15 cellular contexts compared by ENCODE assay signal in genomic region chr11:45661417-45662055, GRCh38. TPM values are rescaled to one million over a fixed set of nuclear protein-coding genes. Genes with fewer than 3 reads are reported as not detected.
DNase-seq lines count a peak whose midpoint lies in the region; ATAC-seq, FAIRE-seq and TF ChIP-seq lines count a peak whose summit lies in the region.
"Had no signal": no experiment of that assay in that cellular context is flagged by ENCODE, and none has a peak within 500 bp of the region (broad histone marks: within the 10 kb centered on the region; RNA-seq: fewer than 3 reads in every experiment).

No MANE protein-coding gene starts in this region.

- peak overlapping the region; percentile 93 for H3K27ac Mint-ChIP-seq in glutamatergic neuron (ENCODE audit: unreplicated experiment)
- H3K27ac Mint-ChIP-seq in activated T-helper 1 cell treated with anti-CD3 and anti-CD28 coated beads, Interleukin-12 subunit alpha, Interleukin-12 subunit beta, Interleukin-2, Interleukin-4 antibody, amounts not matched to agents 30 ng/mL and 10 ng/mL and 1 ng/mL, durations not matched to agents 14 hours and 24 hours and 36 hours, result no peak overlapping the region
- H3K27ac Mint-ChIP-seq: CD8-positive, alpha-beta T cell; IgD-negative memory B cell had no signal

- H4K20me1 ChIP-seq in DND-41 (ENCODE audit: insufficient read depth, low read length) (peaks cover 60% of the 10 kb centered on the region), osteoblast (ENCODE audit: insufficient read depth, low read length) (no peaks in the 10 kb centered on the region)

- H3K9me3 ChIP-seq in DND-41 (ENCODE audit: insufficient read depth, low read length, severe bottlenecking) (no peaks in the 10 kb centered on the region), osteoblast (ENCODE audit: low read depth, low read length) (no peaks in the 10 kb centered on the region)

- no peak for DNase-seq in DND-41
- peak; percentile 83 to 93 for DNase-seq in NCI-H524 (lab: John Stamatoyannopoulos, UW)
- DNase-seq in glutamatergic neuron, result no peak
- DNase-seq in osteoblast (ENCODE audit: insufficient read length, low spot score, missing footprints), result peak; percentile 87
- DNase-seq in stimulated activated CD4-positive, alpha-beta T cell treated with anti-CD3 and anti-CD28 coated beads, Interleukin-12 subunit alpha, Interleukin-12 subunit beta, amount 100 ng/mL, for 4 hours, result no peak
- no peak for DNase-seq in GM12891 (ENCODE audit: insufficient read length, low spot score)
- DNase-seq in activated T-helper 1 cell treated with anti-CD3 and anti-CD28 coated beads, Interleukin-12 subunit alpha, Interleukin-12 subunit beta, Interleukin-2, Interleukin-4 antibody, amounts not matched to agents 30 ng/mL and 10 ng/mL and 1 ng/mL, durations not matched to agents 14 hours and 24 hours and 36 hours (ENCODE audit: low spot score), result no peak
- DNase-seq: CD8-positive, alpha-beta T cell; NCI-H1930; NCI-H526; NK-92 treated with Interleukin-12 subunit alpha and Interleukin-12 subunit beta, amount 100 ng/mL, for 24 hours had no signal

- TF ChIP-seq CTCF in DND-41 (IDR thresholded peaks at IDR 0.05; ENCODE audit: borderline replicate concordance, extremely low read depth, low read length, poor library complexity, severe bottlenecking) (no peak), glutamatergic neuron (IDR thresholded peaks at IDR 0.05; ENCODE audit: partially characterized antibody, unreplicated experiment) (no peak), osteoblast (IDR thresholded peaks at IDR 0.05; ENCODE audit: extremely low read depth, low read depth, low read length) (no peak)

- no peak overlapping the region for H3K9ac ChIP-seq in DND-41 (ENCODE audit: low read depth, low read length)

- H3K79me2 ChIP-seq in DND-41 (ENCODE audit: insufficient read depth, low read length), result peaks cover 80% of the 10 kb centered on the region
- H3K79me2 ChIP-seq in osteoblast (ENCODE audit: insufficient read depth, low read length), result no peaks in the 10 kb centered on the region

- intact Hi-C loops in activated T-helper 1 cell treated with anti-CD3 and anti-CD28 coated beads, Interleukin-12 subunit alpha, Interleukin-12 subunit beta, Interleukin-2, Interleukin-4 antibody, amounts not matched to agents 30 ng/mL and 10 ng/mL and 1 ng/mL, durations not matched to agents 14 hours and 24 hours and 36 hours (cut with micrococcal nuclease), result no loop called here

- no peak overlapping the region for H3K27ac ChIP-seq in DND-41 (ENCODE audit: low read length)
- no peak overlapping the region for H3K27ac ChIP-seq in osteoblast (ENCODE audit: low read depth, low read length)
- H3K27ac ChIP-seq: SJSA1 had no signal

- H3K36me3 ChIP-seq in DND-41 (ENCODE audit: insufficient read depth, low read length) (peaks cover 3% of the 10 kb centered on the region; the same call in 1 of the 2 replicates), osteoblast (ENCODE audit: insufficient read depth, low read length) (no peaks in the 10 kb centered on the region)
- H3K36me3 ChIP-seq: SJSA1 had no signal

- H3K4me1 Mint-ChIP-seq in glutamatergic neuron (ENCODE audit: low read depth, unreplicated experiment), result peaks cover 43% of the 10 kb centered on the region
- H3K4me1 Mint-ChIP-seq in activated T-helper 1 cell treated with anti-CD3 and anti-CD28 coated beads, Interleukin-12 subunit alpha, Interleukin-12 subunit beta, Interleukin-2, Interleukin-4 antibody, amounts not matched to agents 30 ng/mL and 10 ng/mL and 1 ng/mL, durations not matched to agents 14 hours and 24 hours and 36 hours (ENCODE audit: low read depth), result no peaks in the 10 kb centered on the region

- peaks cover 28% of the 10 kb centered on the region for H3K27me3 ChIP-seq in DND-41 (ENCODE audit: insufficient read depth, low read length, poor library complexity)
- H3K27me3 ChIP-seq in osteoblast (ENCODE audit: insufficient read depth, low read length), result peaks cover 19% of the 10 kb centered on the region

- TF ChIP-seq POLR2A in GM12891 (IDR thresholded peaks at IDR 0.05; ENCODE audit: low read depth, low read length), result no peak

- no peaks in the 10 kb centered on the region for H3K36me3 Mint-ChIP-seq in glutamatergic neuron (ENCODE audit: unreplicated experiment)
- no peaks in the 10 kb centered on the region for H3K36me3 Mint-ChIP-seq in activated T-helper 1 cell treated with anti-CD3 and anti-CD28 coated beads, Interleukin-12 subunit alpha, Interleukin-12 subunit beta, Interleukin-2, Interleukin-4 antibody, amounts not matched to agents 30 ng/mL and 10 ng/mL and 1 ng/mL, durations not matched to agents 14 hours and 24 hours and 36 hours (ENCODE audit: low read depth)
- H3K36me3 Mint-ChIP-seq: CD8-positive, alpha-beta T cell; IgD-negative memory B cell had no signal

- ATAC-seq in DND-41 (ENCODE audit: insufficient read depth, low read depth) (no peak), GM19035 (IDR thresholded peaks at IDR 0.05; ENCODE audit: unreplicated experiment) (no peak)
- ATAC-seq: CD8-positive, alpha-beta T cell; HCT116 had no signal

- H3K4me2 ChIP-seq in DND-41 (ENCODE audit: insufficient read depth, low read length) (peak overlapping the region; percentile 87), osteoblast (ENCODE audit: insufficient read depth, low read length) (no peak overlapping the region)

- peaks cover 6% of the 10 kb centered on the region for H3K9me3 Mint-ChIP-seq in glutamatergic neuron (ENCODE audit: unreplicated experiment)
- H3K9me3 Mint-ChIP-seq in activated T-helper 1 cell treated with anti-CD3 and anti-CD28 coated beads, Interleukin-12 subunit alpha, Interleukin-12 subunit beta, Interleukin-2, Interleukin-4 antibody, amounts not matched to agents 30 ng/mL and 10 ng/mL and 1 ng/mL, durations not matched to agents 14 hours and 24 hours and 36 hours, result no peaks in the 10 kb centered on the region
- H3K9me3 Mint-ChIP-seq: CD8-positive, alpha-beta T cell; IgD-negative memory B cell had no signal

- no peak overlapping the region for H3K4me3 ChIP-seq in DND-41 (ENCODE audit: low read depth in 1 of 2, low read length in 2 of 2)
- H3K4me3 ChIP-seq in osteoblast (ENCODE audit: insufficient read depth, low read length), result no peak overlapping the region
- H3K4me3 ChIP-seq: SJSA1 had no signal

- peak overlapping the region; percentile 87 for H3K4me3 Mint-ChIP-seq in glutamatergic neuron (ENCODE audit: unreplicated experiment)
- H3K4me3 Mint-ChIP-seq in activated T-helper 1 cell treated with anti-CD3 and anti-CD28 coated beads, Interleukin-12 subunit alpha, Interleukin-12 subunit beta, Interleukin-2, Interleukin-4 antibody, amounts not matched to agents 30 ng/mL and 10 ng/mL and 1 ng/mL, durations not matched to agents 14 hours and 24 hours and 36 hours, result no peak overlapping the region
- H3K4me3 Mint-ChIP-seq: CD8-positive, alpha-beta T cell; IgD-negative memory B cell had no signal

- peaks cover 7% of the 10 kb centered on the region for H3K27me3 Mint-ChIP-seq in glutamatergic neuron (ENCODE audit: unreplicated experiment)
- H3K27me3 Mint-ChIP-seq in activated T-helper 1 cell treated with anti-CD3 and anti-CD28 coated beads, Interleukin-12 subunit alpha, Interleukin-12 subunit beta, Interleukin-2, Interleukin-4 antibody, amounts not matched to agents 30 ng/mL and 10 ng/mL and 1 ng/mL, durations not matched to agents 14 hours and 24 hours and 36 hours (ENCODE audit: insufficient read depth), result peaks cover 42% of the 10 kb centered on the region

- FAIRE-seq in GM12891 (lab: Jason Lieb, UNC), result no peak

- peaks cover 78% of the 10 kb centered on the region for H3K4me1 ChIP-seq in DND-41 (ENCODE audit: insufficient read depth, low read length)
- H3K4me1 ChIP-seq in osteoblast (ENCODE audit: insufficient read depth, low read length), result peaks cover 33% of the 10 kb centered on the region

- H2AFZ ChIP-seq in DND-41 (ENCODE audit: low read depth, low read length) (no peak overlapping the region), osteoblast (ENCODE audit: low read length) (no peak overlapping the region)

TF ChIP-seq in GM12891, 5 proteins besides CTCF, POLR2A, EP300 and RAD21:
- TF ChIP-seq PAX5 (IDR thresholded peaks at IDR 0.05; ENCODE audit: insufficient read depth, low read length, severe bottlenecking), result no peak
- no peak for TF ChIP-seq POU2F2 (IDR thresholded peaks at IDR 0.05; ENCODE audit: low read depth, low read length)

RNA-seq across cellular contexts. Expression of gene CHST1, which starts 3.9 kb away (rescaled TPM):
- total RNA-seq in glutamatergic neuron (ENCODE audit: unreplicated experiment) (59.2 TPM), osteoblast (1.1 and 1.5 TPM in 2 replicates)
- not detected for polyA plus RNA-seq in GM12891 (2012; ENCODE audit: low read depth, missing spikeins)
- total RNA-seq in activated T-helper 1 cell treated with anti-CD3 and anti-CD28 coated beads, Interleukin-12 subunit alpha, Interleukin-12 subunit beta, Interleukin-2, Interleukin-4 antibody, amounts not matched to agents 30 ng/mL and 10 ng/mL and 1 ng/mL, durations not matched to agents 14 hours and 24 hours and 36 hours, result 0.17 and 0.23 TPM in 2 replicates
- total RNA-seq: CD8-positive, alpha-beta T cell; SJSA1 had no signal
- polyA plus RNA-seq: IgD-negative memory B cell had no signal

Comparison
In these comparisons a context has a peak if more than half of its experiments do, and no peak if none do; other contexts are left out.
1. DNase-seq: peak in NCI-H524 (2 of 2) and osteoblast (single experiment); none in DND-41 (single experiment), glutamatergic neuron (single experiment), stimulated activated CD4-positive, alpha-beta T cell treated with anti-CD3 and anti-CD28 coated beads, Interleukin-12 subunit alpha, Interleukin-12 subunit beta, amount 100 ng/mL, for 4 hours (single experiment), GM12891 (single experiment) and activated T-helper 1 cell treated with anti-CD3 and anti-CD28 coated beads, Interleukin-12 subunit alpha, Interleukin-12 subunit beta, Interleukin-2, Interleukin-4 antibody, amounts not matched to agents 30 ng/mL and 10 ng/mL and 1 ng/mL, durations not matched to agents 14 hours and 24 hours and 36 hours (single experiment).
2. RNA of gene CHST1, which starts 3.9 kb away (total RNA-seq): 59.2 TPM in glutamatergic neuron (single experiment); 1.1 to 1.5 TPM in osteoblast and 0.17 to 0.23 TPM in activated T-helper 1 cell treated with anti-CD3 and anti-CD28 coated beads, Interleukin-12 subunit alpha, Interleukin-12 subunit beta, Interleukin-2, Interleukin-4 antibody, amounts not matched to agents 30 ng/mL and 10 ng/mL and 1 ng/mL, durations not matched to agents 14 hours and 24 hours and 36 hours; every median in the first group is over 10 times any median in the second.